In genomic region chr13:24068472-24068871, GRCh38 we compare ENCODE assay signal across 17 cellular contexts.
"Had no signal": no experiment of that assay in that cellular context is flagged by ENCODE, and none has a peak within 500 bp of the region (broad histone marks: within the 10 kb centered on the region; RNA-seq: fewer than 3 reads in every experiment).

No MANE protein-coding gene starts in this region.

- H3K9me3 ChIP-seq: heart left ventricle, neutrophil had no signal

- H3K36me3 ChIP-seq: heart left ventricle, neutrophil had no signal

- DNase-seq: effector CD4-positive, alpha-beta T cell; endodermal cell; erythroblast; heart left ventricle; hippocampal formation; left colon; left ventricle myocardium superior; mesendoderm; naive thymus-derived CD8-positive, alpha-beta T cell; posterior cingulate gyrus; small intestine; stimulated activated CD4-positive, alpha-beta T cell treated with anti-CD3 and anti-CD28 coated beads, Interleukin-12 subunit alpha, Interleukin-12 subunit beta, amount 100 ng/mL, for 4 hours; stimulated activated CD4-positive, alpha-beta T cell treated with anti-CD3 and anti-CD28 coated beads, Interleukin-2, amount 100 ng/mL, for 48 hours; stimulated activated naive CD4-positive, alpha-beta T cell treated with Interleukin-2 at 50 U/mL for 16 hours had no signal

- H3K27ac ChIP-seq: heart left ventricle, neutrophil had no signal

- H3K27me3 ChIP-seq: heart left ventricle, neutrophil had no signal

- ATAC-seq: heart left ventricle; left colon; left ventricle myocardium superior; naive thymus-derived CD8-positive, alpha-beta T cell; sciatic nerve had no signal

- H3K4me3 ChIP-seq: heart left ventricle, lung had no signal
